17 cellular contexts compared by ENCODE assay signal in the genomic region with DNA sequence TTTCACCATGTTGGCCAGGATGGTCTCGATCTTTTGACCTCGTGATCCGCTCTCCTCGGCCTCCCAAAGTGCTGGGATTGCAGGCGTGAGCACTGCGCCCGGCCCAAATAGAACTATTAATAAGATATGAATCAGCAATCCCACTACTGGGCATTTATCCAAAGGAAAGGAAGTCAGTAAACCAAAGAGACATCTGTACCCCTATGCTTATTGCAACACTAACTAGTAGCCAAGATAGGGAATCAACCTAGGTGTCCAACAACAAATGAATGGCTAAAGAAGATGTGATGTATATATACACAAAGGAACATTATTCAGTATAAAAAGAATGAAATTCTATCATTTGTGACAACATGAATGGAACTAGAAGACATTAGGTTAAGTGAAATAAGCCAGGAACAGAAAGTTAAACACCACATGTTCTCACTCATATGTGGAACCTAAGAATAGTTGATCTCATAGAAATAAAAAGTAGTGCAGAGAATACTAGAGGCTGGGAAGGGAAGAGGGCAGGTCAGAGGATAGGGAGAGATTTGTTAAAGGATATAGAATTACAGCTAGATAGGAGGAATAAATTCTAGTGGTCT. TPM values are rescaled to one million over a fixed set of nuclear protein-coding genes. Genes with fewer than 3 reads are reported as not detected.
DNase-seq lines count a peak whose midpoint lies in the region; ATAC-seq and TF ChIP-seq lines count a peak whose summit lies in the region.
"Had no signal": no experiment of that assay in that cellular context is flagged by ENCODE, and none has a peak within 500 bp of the region (broad histone marks: within the 10 kb centered on the region; RNA-seq: fewer than 3 reads in every experiment).

No MANE protein-coding gene starts in this region.

- H3K79me2 ChIP-seq in SK-N-SH (ENCODE audit: insufficient read depth) (0 out of 2 replicates have a peak, but pooled peaks cover 3% of the 10 kb centered on the region), fibroblast of lung (ENCODE audit: control insufficient read depth, insufficient read depth, low read length) (no peaks in the 10 kb centered on the region)

- no peak for TF ChIP-seq RAD21 in SK-N-SH (IDR thresholded peaks at IDR 0.05; ENCODE audit: low read length)

- intact Hi-C loops in cardiac septum (cut with DNase I) = no loop called here

- peak overlapping the region; percentile 3 for H3K27ac Mint-ChIP-seq in stimulated activated naive B cell treated with anti-CD40 and anti-IgM and Interleukin-4, amounts not matched to agents 10 μg/mL and 1 μg/mL and 100 μg/mL, for 72 hours
- H3K27ac Mint-ChIP-seq: activated naive CD4-positive, alpha-beta T cell treated with anti-CD3 and anti-CD28 coated beads, Interleukin-2, amount 10 ng/mL, durations not matched to agents 7 days and 5 days; CD8-positive, alpha-beta T cell had no signal

- H3K27ac ChIP-seq in SK-N-SH (ENCODE audit: low read depth in 2 of 2, low read length in 1 of 2) (no peak overlapping the region), fibroblast of lung (ENCODE audit: insufficient read depth, low read length) (no peak overlapping the region)

- H3K9me3 ChIP-seq in SK-N-SH (no peaks in the 10 kb centered on the region), fibroblast of lung (ENCODE audit: control insufficient read depth, insufficient read depth, low read depth, low read length) (no peaks in the 10 kb centered on the region)

- no peaks in the 10 kb centered on the region for H3K4me1 Mint-ChIP-seq in stimulated activated naive B cell treated with anti-CD40 and anti-IgM and Interleukin-4, amounts not matched to agents 10 μg/mL and 1 μg/mL and 100 μg/mL, for 72 hours
- H3K4me1 Mint-ChIP-seq: activated naive CD4-positive, alpha-beta T cell treated with anti-CD3 and anti-CD28 coated beads, Interleukin-2, amount 10 ng/mL, durations not matched to agents 7 days and 5 days had no signal

- peaks cover 7% of the 10 kb centered on the region for H3F3A ChIP-seq in SK-N-SH (replicated peaks; ENCODE audit: insufficient read depth)

- ATAC-seq in stimulated activated naive B cell treated with anti-CD40 and anti-IgM and Interleukin-4, amounts not matched to agents 10 μg/mL and 1 μg/mL and 100 μg/mL, for 72 hours (replicated peaks) = no peak
- ATAC-seq: CD8-positive, alpha-beta T cell had no signal

- H3K4me2 ChIP-seq in SK-N-SH = no peak overlapping the region
- no peak overlapping the region for H3K4me2 ChIP-seq in fibroblast of lung (ENCODE audit: extremely low read depth, insufficient read depth, low read length)

- H4K20me1 ChIP-seq in SK-N-SH (ENCODE audit: insufficient read depth) (no peaks in the 10 kb centered on the region), fibroblast of lung (ENCODE audit: control insufficient read depth, extremely low read depth, insufficient read depth, low read length) (no peaks in the 10 kb centered on the region)

- no peak overlapping the region for H3K4me3 ChIP-seq in SK-N-SH (ENCODE audit: low read depth in 2 of 2, low read length in 1 of 2)
- H3K4me3 ChIP-seq in fibroblast of lung (replicated peaks in 1 of 4; ENCODE audit: control extremely low read depth in 1 of 4, insufficient read depth in 1 of 4, low read depth in 3 of 4, low read length in 4 of 4) = no peak overlapping the region
- H3K4me3 ChIP-seq: heart right ventricle had no signal

- no peaks in the 10 kb centered on the region for H3K36me3 ChIP-seq in SK-N-SH (replicated peaks in 1 of 2; ENCODE audit: control insufficient read depth in 1 of 2, insufficient read depth in 2 of 2, low read length in 1 of 2)
- H3K36me3 ChIP-seq in fibroblast of lung (ENCODE audit: control insufficient read depth, insufficient read depth, low read length) = no peaks in the 10 kb centered on the region

- H3K27me3 Mint-ChIP-seq in stimulated activated naive B cell treated with anti-CD40 and anti-IgM and Interleukin-4, amounts not matched to agents 10 μg/mL and 1 μg/mL and 100 μg/mL, for 72 hours = no peaks in the 10 kb centered on the region
- H3K27me3 Mint-ChIP-seq: activated naive CD4-positive, alpha-beta T cell treated with anti-CD3 and anti-CD28 coated beads, Interleukin-2, amount 10 ng/mL, durations not matched to agents 7 days and 5 days had no signal

- DNase-seq in NCI-H1694 (lab: John Stamatoyannopoulos, UW) (peak; percentile 1), NCI-H1694 treated with DMSO at 0.1 percent for 48 hours (lab: John Stamatoyannopoulos, UW) (no peak), SK-N-SH (no peak), fibroblast of lung (ENCODE audit: low read depth in 2 of 2) (peak; percentile 82 to 93), NCI-H2171 treated with DMSO at 0.1 percent for 48 hours (lab: John Stamatoyannopoulos, UW) (no peak), cardiac septum (ENCODE audit: low spot score) (no peak)
- DNase-seq in stimulated activated naive B cell treated with anti-CD40 and anti-IgM and Interleukin-4, amounts not matched to agents 10 μg/mL and 1 μg/mL and 100 μg/mL, for 72 hours = no peak
- DNase-seq in stimulated activated CD8-positive, alpha-beta memory T cell treated with anti-CD3 and anti-CD28 coated beads, Interleukin-4, amount 100 ng/mL, for 48 hours = no peak
- DNase-seq: 8988T; activated CD4-positive, alpha-beta T cell treated with anti-CD3 and anti-CD28 coated beads for 1 hour; activated naive CD4-positive, alpha-beta T cell treated with anti-CD3 and anti-CD28 coated beads, Interleukin-2, amount 10 ng/mL, durations not matched to agents 7 days and 5 days; CD8-positive, alpha-beta T cell; cerebellar nuclear complex; heart right ventricle; NCI-H1930; NCI-H748 treated with DMSO at 0.1 percent for 48 hours; stimulated activated CD4-positive, alpha-beta T cell treated with anti-CD3 and anti-CD28 coated beads, Interleukin-12 subunit alpha, Interleukin-12 subunit beta, amount 100 ng/mL, for 4 hours had no signal

- no peak overlapping the region for H3K9ac ChIP-seq in SK-N-SH
- H3K9ac ChIP-seq in fibroblast of lung (ENCODE audit: insufficient read depth, low read length) = no peak overlapping the region

- TF ChIP-seq CTCF in SK-N-SH (IDR thresholded peaks at IDR 0.05) (no peak), fibroblast of lung (conservative IDR thresholded peaks at IDR 0.05 in 1 of 2, IDR thresholded peaks at IDR 0.05 in 1 of 2; ENCODE audit: low read depth in 1 of 2, low read length in 2 of 2) (no peak)

- H3K9me2 ChIP-seq in SK-N-SH = no peaks in the 10 kb centered on the region

- peaks cover 32 to 38% of the 10 kb centered on the region in 2 donors for H3K36me3 Mint-ChIP-seq in stimulated activated naive B cell treated with anti-CD40 and anti-IgM and Interleukin-4, amounts not matched to agents 10 μg/mL and 1 μg/mL and 100 μg/mL, for 72 hours

- H3K4me1 ChIP-seq in SK-N-SH (ENCODE audit: control insufficient read depth in 1 of 2, insufficient read depth in 2 of 2, low read depth in 1 of 2, low read length in 1 of 2) = peaks cover 0 to 3% of the 10 kb centered on the region in 2 experiments; a peak in 1 of 4 replicates
- H3K4me1 ChIP-seq in fibroblast of lung (ENCODE audit: control insufficient read depth, extremely low read depth, insufficient read depth, low read length) = no peaks in the 10 kb centered on the region

- H3K9me3 Mint-ChIP-seq in stimulated activated naive B cell treated with anti-CD40 and anti-IgM and Interleukin-4, amounts not matched to agents 10 μg/mL and 1 μg/mL and 100 μg/mL, for 72 hours = peaks cover 7% of the 10 kb centered on the region in 2 donors

- POLR2A ChIA-PET in SK-N-SH (lab: Yijun Ruan, JAX) = no interaction called here

- no peak overlapping the region for H3K4me3 Mint-ChIP-seq in stimulated activated naive B cell treated with anti-CD40 and anti-IgM and Interleukin-4, amounts not matched to agents 10 μg/mL and 1 μg/mL and 100 μg/mL, for 72 hours
- H3K4me3 Mint-ChIP-seq: activated naive CD4-positive, alpha-beta T cell treated with anti-CD3 and anti-CD28 coated beads, Interleukin-2, amount 10 ng/mL, durations not matched to agents 7 days and 5 days; CD8-positive, alpha-beta T cell had no signal

- H3K27me3 ChIP-seq in SK-N-SH (ENCODE audit: insufficient read depth) (no peaks in the 10 kb centered on the region), fibroblast of lung (ENCODE audit: control insufficient read depth, insufficient read depth, low read length) (no peaks in the 10 kb centered on the region)
- H3K27me3 ChIP-seq: heart right ventricle had no signal

- CTCF ChIA-PET in SK-N-SH (lab: Yijun Ruan, JAX) = no interaction called here

- 75% methylated on average over 7 of the region's 7 CpGs for WGBS in SK-N-SH (ENCODE audit: low lambda C conversion rate)

- TF ChIP-seq EP300 in SK-N-SH (IDR thresholded peaks at IDR 0.05; ENCODE audit: borderline replicate concordance in 1 of 2, low read depth in 1 of 2, low read length in 1 of 2) = no peak

- H2AFZ ChIP-seq in SK-N-SH (ENCODE audit: low read depth) (no peak overlapping the region), fibroblast of lung (ENCODE audit: low read length) (no peak overlapping the region)

TF ChIP-seq in SK-N-SH, 30 proteins besides CTCF, POLR2A, EP300 and RAD21 (continues in another document):
- TF ChIP-seq NFIC (IDR thresholded peaks at IDR 0.05; ENCODE audit: borderline replicate concordance) (peak; percentile 34; the same call in 1 of the 2 replicates), PBX3 (IDR thresholded peaks at IDR 0.05) (no peak), FOSL2 (IDR thresholded peaks at IDR 0.05; ENCODE audit: borderline replicate concordance, low read depth) (peak; percentile 28; the same call in 1 of the 2 replicates), NRF1 (IDR thresholded peaks at IDR 0.05; ENCODE audit: low read depth, low read length) (no peak), SMC3 (IDR thresholded peaks at IDR 0.05; ENCODE audit: low read depth, low read length) (no peak), MEF2A (IDR thresholded peaks at IDR 0.05; ENCODE audit: borderline replicate concordance, low read depth) (peak; percentile 45; the same call in 1 of the 2 replicates)

RNA-seq across cellular contexts. Expression of gene XPR1, which starts 48.8 kb away (rescaled TPM):
- polyA plus RNA-seq in SK-N-SH (2012; rRNA removed) = 7.9 and 11.5 TPM in 2 replicates
- 11.4 and 12.2 TPM in 2 replicates for polyA plus RNA-seq in SK-N-SH (2012; cell fraction: cytosol; rRNA removed)
- polyA plus RNA-seq in SK-N-SH (2012; cell fraction: nucleus; rRNA removed) = 4.1 and 6.8 TPM in 2 replicates
- 28.0 and 31.5 TPM in 2 replicates for total RNA-seq in fibroblast of lung
- polyA plus RNA-seq in fibroblast of lung = 17.3 and 18.4 TPM in 2 replicates
- polyA plus RNA-seq in fibroblast of lung (2012) = 11.7 and 13.9 TPM in 2 replicates
- 15.8 and 16.8 TPM in 2 replicates for polyA minus RNA-seq in fibroblast of lung (ENCODE audit: low replicate concordance)
- total RNA-seq in cardiac septum = 147 TPM

Comparison
In these comparisons a context has a peak if more than half of its experiments do, and no peak if none do; other contexts are left out.
1. DNase-seq: peak in NCI-H1694 (single experiment) and fibroblast of lung (2 of 2); none in NCI-H1694 treated with DMSO at 0.1 percent for 48 hours (single experiment), SK-N-SH (single experiment), stimulated activated naive B cell treated with anti-CD40 and anti-IgM and Interleukin-4, amounts not matched to agents 10 μg/mL and 1 μg/mL and 100 μg/mL, for 72 hours (single experiment), stimulated activated CD8-positive, alpha-beta memory T cell treated with anti-CD3 and anti-CD28 coated beads, Interleukin-4, amount 100 ng/mL, for 48 hours (single experiment), NCI-H2171 treated with DMSO at 0.1 percent for 48 hours (single experiment) and cardiac septum (single experiment).